In genomic region chr17:8224891-8225812, GRCh38 we compare ENCODE assay signal across 8 cellular contexts. TPM values are rescaled to one million over a fixed set of nuclear protein-coding genes. Genes with fewer than 3 reads are reported as not detected.
DNase-seq lines count a peak whose midpoint lies in the region; ATAC-seq and TF ChIP-seq lines count a peak whose summit lies in the region.

No MANE protein-coding gene starts in this region.

- H3K9me3 ChIP-seq in gastroesophageal sphincter: no peaks in the 10 kb centered on the region

- intact Hi-C loops in activated B cell treated with CpG ODN at 0.5 μM for 24 hours (cut with micrococcal nuclease): loop anchor here (10.0 kb wide), 2 partner anchors 370 to 540 kb away; partner anchors contain the start of genes CYB5D1, NAA38, TMEM88 and TP53

- H3K4me3 ChIP-seq in gastroesophageal sphincter: no peak overlapping the region

- CTCF ChIA-PET in activated B cell treated with CpG ODN at 0.5 μM for 24 hours (lab: Charles Lee): interaction anchor here (1.7 kb wide), 1 partner anchor 76 kb away, joined by 8 read pairs; no protein-coding TSS in a partner anchor

- no peak for TF ChIP-seq POLR2A in gastroesophageal sphincter (IDR thresholded peaks at IDR 0.05)

- WGBS in gastroesophageal sphincter (ENCODE audit: low coverage in 1 of 2), 2 donors: 89 to 100% methylated on average over 2 to 14 of the region's 26 CpGs

- no peak for TF ChIP-seq EP300 in gastroesophageal sphincter (IDR thresholded peaks at IDR 0.05)

- H3K4me1 Mint-ChIP-seq in activated T-cell treated with anti-CD3 and anti-CD28 coated beads, Interleukin-2, amount 50 U/mL, for 72 hours (ENCODE audit: low read depth): peaks cover 54% of the 10 kb centered on the region
- H3K4me1 Mint-ChIP-seq in activated B cell treated with CpG ODN at 0.5 μM for 24 hours: peaks cover 63% of the 10 kb centered on the region
- peaks cover 54 to 56% of the 10 kb centered on the region in 2 donors for H3K4me1 Mint-ChIP-seq in stimulated activated naive B cell treated with anti-CD40 and anti-IgM and Interleukin-4, amounts not matched to agents 10 μg/mL and 1 μg/mL and 100 μg/mL, for 72 hours

- H3K4me1 ChIP-seq in gastroesophageal sphincter: peaks cover 0 to 57% (median 17%) of the 10 kb centered on the region in 3 donors

- no peak for ATAC-seq in activated T-cell treated with anti-CD3 and anti-CD28 coated beads, Interleukin-2, amount 50 U/mL, for 72 hours (replicated peaks in 1 of 2)
- ATAC-seq in activated B cell treated with CpG ODN at 0.5 μM for 24 hours (ENCODE audit: low read depth): no peak
- ATAC-seq in gastroesophageal sphincter: no peak
- ATAC-seq in stimulated activated naive B cell treated with anti-CD40 and anti-IgM and Interleukin-4, amounts not matched to agents 10 μg/mL and 1 μg/mL and 100 μg/mL, for 72 hours (replicated peaks): no peak
- ATAC-seq in GM21529 (IDR thresholded peaks at IDR 0.05; ENCODE audit: unreplicated experiment): no peak

- H3K36me3 ChIP-seq in gastroesophageal sphincter: peaks cover 0 to 30% of the 10 kb centered on the region in 2 donors

- no peaks in the 10 kb centered on the region for H3K9me3 Mint-ChIP-seq in activated T-cell treated with anti-CD3 and anti-CD28 coated beads, Interleukin-2, amount 50 U/mL, for 72 hours
- H3K9me3 Mint-ChIP-seq in activated B cell treated with CpG ODN at 0.5 μM for 24 hours: no peaks in the 10 kb centered on the region
- H3K9me3 Mint-ChIP-seq in stimulated activated naive B cell treated with anti-CD40 and anti-IgM and Interleukin-4, amounts not matched to agents 10 μg/mL and 1 μg/mL and 100 μg/mL, for 72 hours: peaks cover 0 to 3% of the 10 kb centered on the region in 2 donors

- TF ChIP-seq CTCF in activated B cell treated with CpG ODN at 0.5 μM for 24 hours (IDR thresholded peaks at IDR 0.05): no peak
- TF ChIP-seq CTCF in gastroesophageal sphincter (IDR thresholded peaks at IDR 0.05): no peak

- no peak overlapping the region for H3K27ac Mint-ChIP-seq in activated T-cell treated with anti-CD3 and anti-CD28 coated beads, Interleukin-2, amount 50 U/mL, for 72 hours
- peak overlapping the region; percentile 79 for H3K27ac Mint-ChIP-seq in activated B cell treated with CpG ODN at 0.5 μM for 24 hours
- peak overlapping the region; percentile 100 for H3K27ac Mint-ChIP-seq in stimulated activated naive B cell treated with anti-CD40 and anti-IgM and Interleukin-4, amounts not matched to agents 10 μg/mL and 1 μg/mL and 100 μg/mL, for 72 hours

- POLR2A ChIA-PET in activated B cell treated with CpG ODN at 0.5 μM for 24 hours (lab: Charles Lee): interaction anchor here (0.5 to 11.8 kb wide), 12 partner anchors 11 to 716 kb away, joined by 3 to 413 read pairs (median 8); partner anchors contain the start of genes AURKB, BORCS6, CTC1 and KRABD2

- no peak for DNase-seq in activated T-cell treated with anti-CD3 and anti-CD28 coated beads, Interleukin-2, amount 50 U/mL, for 72 hours
- no peak for DNase-seq in activated T-cell treated with anti-CD3 and anti-CD28 coated beads for 4 hours
- DNase-seq in activated B cell treated with CpG ODN at 0.5 μM for 24 hours: no peak
- DNase-seq in stimulated activated naive B cell treated with anti-CD40 and anti-IgM and Interleukin-4, amounts not matched to agents 10 μg/mL and 1 μg/mL and 100 μg/mL, for 72 hours: no peak
- DNase-seq in 8988T: no peak
- no peak for DNase-seq in NCI-H524 treated with DMSO at 0.1 percent for 48 hours (lab: John Stamatoyannopoulos, UW)

- H3K27me3 Mint-ChIP-seq in activated T-cell treated with anti-CD3 and anti-CD28 coated beads, Interleukin-2, amount 50 U/mL, for 72 hours (ENCODE audit: low read depth): no peaks in the 10 kb centered on the region
- peaks cover 11% of the 10 kb centered on the region for H3K27me3 Mint-ChIP-seq in activated B cell treated with CpG ODN at 0.5 μM for 24 hours
- H3K27me3 Mint-ChIP-seq in stimulated activated naive B cell treated with anti-CD40 and anti-IgM and Interleukin-4, amounts not matched to agents 10 μg/mL and 1 μg/mL and 100 μg/mL, for 72 hours: peaks cover 12 to 27% of the 10 kb centered on the region in 2 donors

- H3K27ac ChIP-seq in gastroesophageal sphincter: peak overlapping the region in 3 of 4 donors; percentile 3 to 77 (median 12)

- no peaks in the 10 kb centered on the region for H3K27me3 ChIP-seq in gastroesophageal sphincter

- H3K36me3 Mint-ChIP-seq in activated T-cell treated with anti-CD3 and anti-CD28 coated beads, Interleukin-2, amount 50 U/mL, for 72 hours (ENCODE audit: insufficient read depth in 2 of 2): peaks cover 10 to 24% of the 10 kb centered on the region in 2 donors
- peaks cover 65% of the 10 kb centered on the region for H3K36me3 Mint-ChIP-seq in activated B cell treated with CpG ODN at 0.5 μM for 24 hours (ENCODE audit: low read depth)
- peaks cover 49 to 71% of the 10 kb centered on the region in 2 donors for H3K36me3 Mint-ChIP-seq in stimulated activated naive B cell treated with anti-CD40 and anti-IgM and Interleukin-4, amounts not matched to agents 10 μg/mL and 1 μg/mL and 100 μg/mL, for 72 hours

- peak overlapping the region; percentile 27 to 29 for H3K4me3 Mint-ChIP-seq in activated T-cell treated with anti-CD3 and anti-CD28 coated beads, Interleukin-2, amount 50 U/mL, for 72 hours
- H3K4me3 Mint-ChIP-seq in activated B cell treated with CpG ODN at 0.5 μM for 24 hours: peak overlapping the region; percentile 52
- H3K4me3 Mint-ChIP-seq in stimulated activated naive B cell treated with anti-CD40 and anti-IgM and Interleukin-4, amounts not matched to agents 10 μg/mL and 1 μg/mL and 100 μg/mL, for 72 hours: peak overlapping the region; percentile 29 to 56

RNA-seq across cellular contexts. Expression of gene AURKB, which starts 14.8 kb away (rescaled TPM):
- total RNA-seq in activated T-cell treated with anti-CD3 and anti-CD28 coated beads, Interleukin-2, amount 50 U/mL, for 72 hours: 100 to 1,000 TPM; 146 to 167 TPM
- total RNA-seq in activated B cell treated with CpG ODN at 0.5 μM for 24 hours (1.7 and 3.0 TPM in 2 replicates), gastroesophageal sphincter (1 to 10 TPM in 2 of 4 donors, under 1 TPM in 2; 0.54 to 5.3 (median 2.4) TPM)

RNA-seq across cellular contexts. Expression of gene CTC1, which starts 22.7 kb away (rescaled TPM):
- total RNA-seq in activated T-cell treated with anti-CD3 and anti-CD28 coated beads, Interleukin-2, amount 50 U/mL, for 72 hours: 10 to 100 TPM; 48.2 to 62.9 TPM
- total RNA-seq in activated B cell treated with CpG ODN at 0.5 μM for 24 hours (121 and 136 TPM in 2 replicates), gastroesophageal sphincter (10 to 100 TPM; 10.8 to 33.9 (median 14.7) TPM)

RNA-seq across cellular contexts. Expression of gene PFAS, which starts 23.9 kb away (rescaled TPM):
- total RNA-seq in activated T-cell treated with anti-CD3 and anti-CD28 coated beads, Interleukin-2, amount 50 U/mL, for 72 hours: 10 to 100 TPM; 59.9 to 72.2 TPM
- total RNA-seq in activated B cell treated with CpG ODN at 0.5 μM for 24 hours (121 and 126 TPM in 2 replicates), gastroesophageal sphincter (10 to 100 TPM; 10.8 to 28.9 (median 16.0) TPM)

RNA-seq across cellular contexts. Expression of gene BORCS6, which starts 35.2 kb away (rescaled TPM):
- 1 to 10 TPM; 9.6 TPM for total RNA-seq in activated T-cell treated with anti-CD3 and anti-CD28 coated beads, Interleukin-2, amount 50 U/mL, for 72 hours
- total RNA-seq in activated B cell treated with CpG ODN at 0.5 μM for 24 hours (12.3 and 12.8 TPM in 2 replicates), gastroesophageal sphincter (10 to 100 TPM in 3 of 4 donors, 1 to 10 TPM in 1; 8.1 to 16.1 (median 12.4) TPM)

RNA-seq across cellular contexts. Expression of gene TMEM107, which starts 49.0 kb away (rescaled TPM):
- 10 to 100 TPM; 45.1 to 50.8 TPM for total RNA-seq in activated T-cell treated with anti-CD3 and anti-CD28 coated beads, Interleukin-2, amount 50 U/mL, for 72 hours
- total RNA-seq in activated B cell treated with CpG ODN at 0.5 μM for 24 hours (17.3 and 20.9 TPM in 2 replicates), gastroesophageal sphincter (10 to 100 TPM; 11.2 to 18.8 (median 15.5) TPM)

Comparison
In these comparisons a context has a peak if more than half of its experiments do, and no peak if none do; other contexts are left out.
1. RNA of gene AURKB, which starts 14.8 kb away (total RNA-seq): 146 to 167 TPM in activated T-cell treated with anti-CD3 and anti-CD28 coated beads, Interleukin-2, amount 50 U/mL, for 72 hours; 0.54 to 5.3 TPM in gastroesophageal sphincter and 1.7 to 3.0 TPM in activated B cell treated with CpG ODN at 0.5 μM for 24 hours; every median in the first group is over 10 times any median in the second.
2. Peak in every context shown above with its lines, with median percentiles within 50 percentile points of each other: H3K4me3 Mint-ChIP-seq.